ENCODE assay signal across 30 cellular contexts in the genomic region with DNA sequence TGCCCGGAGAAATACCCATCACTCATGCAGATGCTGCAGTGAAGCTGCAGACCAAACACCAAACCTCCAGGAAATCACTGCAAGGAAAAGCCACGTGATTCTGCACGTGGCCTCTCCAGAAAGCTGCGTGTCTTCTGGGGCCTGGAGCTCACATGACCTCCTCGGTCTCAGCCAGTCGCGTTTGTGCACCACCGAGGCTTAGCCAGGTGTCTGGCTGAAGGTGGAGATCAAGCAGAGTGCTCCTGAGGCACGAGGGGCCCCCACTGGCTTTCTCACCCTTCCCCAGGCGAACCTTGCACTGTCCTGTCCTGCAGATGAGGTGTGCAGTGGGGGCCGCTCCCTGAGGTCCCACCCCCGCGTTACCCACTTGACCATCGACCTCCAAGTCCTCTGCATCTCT.
"Had no signal": no experiment of that assay in that cellular context is flagged by ENCODE, and none has a peak within 500 bp of the region (broad histone marks: within the 10 kb centered on the region; RNA-seq: fewer than 3 reads in every experiment).

No MANE protein-coding gene starts in this region.

- H3K27me3 Mint-ChIP-seq: activated CD4-positive, alpha-beta T cell treated with anti-CD3 and anti-CD28 coated beads, Interleukin-2, amount 10 ng/mL, durations not matched to agents 24 days and 14 days had no signal

- FAIRE-seq: frontal cortex had no signal

- ATAC-seq: activated CD4-positive, alpha-beta T cell treated with anti-CD3 and anti-CD28 coated beads for 36 hours; activated naive CD4-positive, alpha-beta T cell treated with anti-CD3 and anti-CD28 coated beads, Interleukin-2, amount 50 U/mL, for 72 hours; activated T-cell treated with anti-CD3 and anti-CD28 coated beads, Interleukin-2, amount 50 U/mL, for 72 hours; esophagus mucosa had no signal

- H3K4me1 Mint-ChIP-seq: activated CD4-positive, alpha-beta memory T cell treated with anti-CD3 and anti-CD28 coated beads, Interleukin-2, amount 10 ng/mL, durations not matched to agents 7 days and 5 days; activated CD4-positive, alpha-beta T cell treated with anti-CD3 and anti-CD28 coated beads for 36 hours; activated CD4-positive, alpha-beta T cell treated with anti-CD3 and anti-CD28 coated beads, Interleukin-2, amount 10 ng/mL, durations not matched to agents 24 days and 14 days; activated naive CD4-positive, alpha-beta T cell treated with anti-CD3 and anti-CD28 coated beads, Interleukin-2, amount 10 ng/mL, durations not matched to agents 7 days and 5 days; activated naive CD8-positive, alpha-beta T cell treated with anti-CD3 and anti-CD28 coated beads, Interleukin-2, amount 10 ng/mL, durations not matched to agents 7 days and 5 days; endodermal cell had no signal

- H3K27ac ChIP-seq: ascending aorta, breast epithelium, cardiac muscle cell, coronary artery, dorsolateral prefrontal cortex had no signal

- H3K9me3 Mint-ChIP-seq: activated CD4-positive, alpha-beta T cell treated with anti-CD3 and anti-CD28 coated beads, Interleukin-2, amount 10 ng/mL, durations not matched to agents 24 days and 14 days; endodermal cell had no signal

- H3K4me3 ChIP-seq: ascending aorta, breast epithelium, cardiac muscle cell, coronary artery, dorsolateral prefrontal cortex had no signal

- H3K4me3 Mint-ChIP-seq: activated CD4-positive, alpha-beta memory T cell treated with anti-CD3 and anti-CD28 coated beads, Interleukin-2, amount 10 ng/mL, durations not matched to agents 7 days and 5 days; activated CD4-positive, alpha-beta T cell treated with anti-CD3 and anti-CD28 coated beads for 36 hours; activated CD4-positive, alpha-beta T cell treated with anti-CD3 and anti-CD28 coated beads, Interleukin-2, amount 10 ng/mL, durations not matched to agents 24 days and 14 days; activated naive CD4-positive, alpha-beta T cell treated with anti-CD3 and anti-CD28 coated beads, Interleukin-2, amount 10 ng/mL, durations not matched to agents 7 days and 5 days; activated naive CD8-positive, alpha-beta T cell treated with anti-CD3 and anti-CD28 coated beads, Interleukin-2, amount 10 ng/mL, durations not matched to agents 7 days and 5 days; activated T-cell treated with anti-CD3 and anti-CD28 coated beads, Interleukin-2, amount 50 U/mL, for 24 hours; activated T-cell treated with anti-CD3 and anti-CD28 coated beads, Interleukin-2, amount 50 U/mL, for 72 hours; brain; dendritic cell treated with granulocyte-macrophage colony-stimulating factor and Interleukin-4, amounts not matched to agents 40 ng/mL and 50 ng/mL, for 4 days; endodermal cell had no signal

- H3K27me3 ChIP-seq: cardiac muscle cell had no signal

- H3K4me1 ChIP-seq: ascending aorta, breast epithelium had no signal

- H3K27ac Mint-ChIP-seq: activated CD4-positive, alpha-beta memory T cell treated with anti-CD3 and anti-CD28 coated beads, Interleukin-2, amount 10 ng/mL, durations not matched to agents 7 days and 5 days; activated CD4-positive, alpha-beta T cell treated with anti-CD3 and anti-CD28 coated beads for 36 hours; activated CD4-positive, alpha-beta T cell treated with anti-CD3 and anti-CD28 coated beads, Interleukin-2, amount 10 ng/mL, durations not matched to agents 24 days and 14 days; activated naive CD4-positive, alpha-beta T cell treated with anti-CD3 and anti-CD28 coated beads, Interleukin-2, amount 10 ng/mL, durations not matched to agents 7 days and 5 days; activated naive CD4-positive, alpha-beta T cell treated with anti-CD3 and anti-CD28 coated beads, Interleukin-2, amount 50 U/mL, for 72 hours; activated naive CD8-positive, alpha-beta T cell treated with anti-CD3 and anti-CD28 coated beads, Interleukin-2, amount 10 ng/mL, durations not matched to agents 7 days and 5 days; activated T-cell treated with anti-CD3 and anti-CD28 coated beads, Interleukin-2, amount 50 U/mL, for 24 hours; activated T-cell treated with anti-CD3 and anti-CD28 coated beads, Interleukin-2, amount 50 U/mL, for 72 hours; brain; dendritic cell treated with granulocyte-macrophage colony-stimulating factor and Interleukin-4, amounts not matched to agents 40 ng/mL and 50 ng/mL, for 4 days; endodermal cell had no signal

- H3K9me3 ChIP-seq: ascending aorta had no signal

- DNase-seq: activated CD4-positive, alpha-beta memory T cell treated with anti-CD3 and anti-CD28 coated beads, Interleukin-2, amount 10 ng/mL, durations not matched to agents 7 days and 5 days; activated CD4-positive, alpha-beta T cell treated with anti-CD3 and anti-CD28 coated beads for 36 hours; activated CD4-positive, alpha-beta T cell treated with anti-CD3 and anti-CD28 coated beads, Interleukin-2, amount 10 ng/mL, durations not matched to agents 24 days and 14 days; activated CD4-positive, alpha-beta T cell treated with anti-CD3 and anti-CD28 coated beads, Interleukin-2, amount 50 U/mL, for 4 hours; activated CD4-positive, CD25-positive, alpha-beta regulatory T cell; activated CD4-positive, CD25-positive, alpha-beta regulatory T cell treated with anti-CD3 and anti-CD28 coated beads, Interleukin-2, amount 50 U/mL, for 72 hours; activated CD8-positive, alpha-beta memory T cell treated with anti-CD3 and anti-CD28 coated beads, Interleukin-2, amount 50 U/mL, for 48 hours; activated gamma-delta T cell; activated naive CD4-positive, alpha-beta T cell; activated naive CD4-positive, alpha-beta T cell treated with anti-CD3 and anti-CD28 coated beads, Interleukin-2, amount 10 ng/mL, durations not matched to agents 7 days and 5 days; activated naive CD8-positive, alpha-beta T cell treated with anti-CD3 and anti-CD28 coated beads, Interleukin-2, amount 10 ng/mL, durations not matched to agents 7 days and 5 days; activated T-cell treated with anti-CD3 and anti-CD28 coated beads for 4 hours; activated T-cell treated with anti-CD3 and anti-CD28 coated beads, Interleukin-2, amount 50 U/mL, for 24 hours; activated T-cell treated with anti-CD3 and anti-CD28 coated beads, Interleukin-2, amount 50 U/mL, for 72 hours; central memory CD4-positive, alpha-beta T cell; cerebellar nuclear complex; dorsolateral prefrontal cortex; effector memory CD4-positive, alpha-beta T cell; endodermal cell; foreskin fibroblast; T-helper 2 cell had no signal

- H3K36me3 ChIP-seq: ascending aorta, breast epithelium, cardiac muscle cell had no signal

- H3K36me3 Mint-ChIP-seq: activated naive CD4-positive, alpha-beta T cell treated with anti-CD3 and anti-CD28 coated beads, Interleukin-2, amount 10 ng/mL, durations not matched to agents 7 days and 5 days; activated naive CD8-positive, alpha-beta T cell treated with anti-CD3 and anti-CD28 coated beads, Interleukin-2, amount 10 ng/mL, durations not matched to agents 7 days and 5 days; brain had no signal
